In genomic region chr2:226683926-226684562, GRCh38 we compare ENCODE assay signal across 19 cellular contexts.
DNase-seq lines count a peak whose midpoint lies in the region; ATAC-seq and TF ChIP-seq lines count a peak whose summit lies in the region.
"Had no signal": no experiment of that assay in that cellular context is flagged by ENCODE, and none has a peak within 500 bp of the region (broad histone marks: within the 10 kb centered on the region; RNA-seq: fewer than 3 reads in every experiment).

No MANE protein-coding gene starts in this region.

- 100% methylated on average over 1 of the region's 1 CpG for WGBS in esophagus squamous epithelium, 2 donors

- H3K36me3 ChIP-seq in right atrium auricular region (no peaks in the 10 kb centered on the region), esophagus squamous epithelium (no peaks in the 10 kb centered on the region), osteoblast (ENCODE audit: insufficient read depth, low read length) (no peaks in the 10 kb centered on the region)
- H3K36me3 ChIP-seq: BE2C had no signal

- H3K27ac ChIP-seq in right atrium auricular region (peak overlapping the region in 1 of 2 donors; percentile 10), esophagus squamous epithelium (peak overlapping the region in 3 of 4 donors; percentile 34 to 57 (median 39)), osteoblast (ENCODE audit: low read depth, low read length) (no peak overlapping the region)
- H3K27ac ChIP-seq: KMS-11 had no signal

- no peak for TF ChIP-seq CTCF in right atrium auricular region (IDR thresholded peaks at IDR 0.05)
- no peak for TF ChIP-seq CTCF in esophagus squamous epithelium (IDR thresholded peaks at IDR 0.05)
- no peak for TF ChIP-seq CTCF in osteoblast (IDR thresholded peaks at IDR 0.05; ENCODE audit: extremely low read depth, low read depth, low read length)

- H3K4me3 ChIP-seq in right atrium auricular region: no peak overlapping the region
- H3K4me3 ChIP-seq in esophagus squamous epithelium: no peak overlapping the region
- no peak overlapping the region for H3K4me3 ChIP-seq in osteoblast (ENCODE audit: insufficient read depth, low read length)

- H3K4me2 ChIP-seq in osteoblast (ENCODE audit: insufficient read depth, low read length): no peak overlapping the region
- H3K4me2 ChIP-seq: KMS-11 had no signal

- intact Hi-C loops in Right ventricle myocardium superior (cut with DNase I) (no loop called here), esophagus squamous epithelium (cut with DNase I) (no loop called here), left colon (cut with DNase I, micrococcal nuclease) (no loop called here)

- H3K27me3 ChIP-seq in right atrium auricular region: no peaks in the 10 kb centered on the region
- no peaks in the 10 kb centered on the region for H3K27me3 ChIP-seq in esophagus squamous epithelium
- H3K27me3 ChIP-seq in osteoblast (ENCODE audit: insufficient read depth, low read length): no peaks in the 10 kb centered on the region
- H3K27me3 ChIP-seq: BE2C had no signal

- H4K20me1 ChIP-seq in osteoblast (ENCODE audit: insufficient read depth, low read length): no peaks in the 10 kb centered on the region

- TF ChIP-seq POLR2A in esophagus squamous epithelium (IDR thresholded peaks at IDR 0.05): no peak

- H3K4me1 ChIP-seq in right atrium auricular region (peaks cover 0 to 12% of the 10 kb centered on the region in 2 donors), esophagus squamous epithelium (peaks cover 0 to 11% (median 3%) of the 10 kb centered on the region in 3 donors), osteoblast (ENCODE audit: insufficient read depth, low read length) (no peaks in the 10 kb centered on the region)
- H3K4me1 ChIP-seq: BE2C had no signal

- H3K79me2 ChIP-seq in osteoblast (ENCODE audit: insufficient read depth, low read length): no peaks in the 10 kb centered on the region

- ATAC-seq in Right ventricle myocardium superior (ENCODE audit: poor library complexity): peak; percentile 89
- peak; percentile 86 for ATAC-seq in left colon

- H2AFZ ChIP-seq in osteoblast (ENCODE audit: low read length): no peak overlapping the region

- H3K9me3 ChIP-seq in right atrium auricular region (no peaks in the 10 kb centered on the region), esophagus squamous epithelium (no peaks in the 10 kb centered on the region), osteoblast (ENCODE audit: low read depth, low read length) (no peaks in the 10 kb centered on the region)
- H3K9me3 ChIP-seq: BE2C, Caco-2 had no signal

- DNase-seq in Right ventricle myocardium superior (no peak), right atrium auricular region (ENCODE audit: low spot score) (no peak), esophagus squamous epithelium (lab: John Stamatoyannopoulos, UW) (no peak), left colon (peak in 1 of 2 donors; percentile 49), DMS79 treated with DMSO at 0.1 percent for 48 hours (lab: John Stamatoyannopoulos, UW) (no peak), osteoblast (ENCODE audit: insufficient read length, low spot score, missing footprints) (no peak), NOMO-1 treated with dmso at 0.1 percent for 144 hours (lab: John Stamatoyannopoulos, UW; ENCODE audit: unreplicated experiment) (no peak), DMS79 (lab: John Stamatoyannopoulos, UW) (no peak)
- DNase-seq: BE2C; Caco-2; CD4-positive, alpha-beta T cell; H7; NCI-H1436; NCI-H2029; NCI-H2171 treated with DMSO at 0.1 percent for 48 hours; NCI-H748 treated with DMSO at 0.1 percent for 48 hours; NK-92 treated with Interleukin-12 subunit alpha and Interleukin-12 subunit beta, amount 100 ng/mL, for 24 hours; SIG-M5 had no signal
